ENCODE assay signal across 15 cellular contexts in the genomic region with DNA sequence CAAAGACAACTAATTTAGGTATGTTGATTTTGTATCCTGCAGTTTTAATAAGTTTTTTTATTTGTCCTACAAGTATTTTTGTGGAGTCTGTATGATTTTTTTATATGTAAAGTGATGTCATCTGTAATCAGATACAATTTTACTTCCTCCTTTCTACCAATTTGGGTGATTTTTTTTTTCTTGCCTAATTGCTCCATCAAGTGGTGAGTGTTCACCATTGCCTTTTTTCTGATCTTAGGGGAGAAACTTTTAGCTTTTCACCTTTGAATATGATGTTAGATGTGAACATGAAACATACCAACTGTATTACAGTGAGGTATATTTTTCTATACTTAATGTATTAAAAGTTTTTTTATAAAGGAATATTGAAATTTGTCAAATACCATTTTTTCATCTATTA.
DNase-seq lines count a peak whose midpoint lies in the region; ATAC-seq and TF ChIP-seq lines count a peak whose summit lies in the region.
"Had no signal": no experiment of that assay in that cellular context is flagged by ENCODE, and none has a peak within 500 bp of the region (broad histone marks: within the 10 kb centered on the region; RNA-seq: fewer than 3 reads in every experiment).

No MANE protein-coding gene starts in this region.

- H3K79me2 ChIP-seq in PC-9 (ENCODE audit: low read depth), result no peaks in the 10 kb centered on the region

- no peak for TF ChIP-seq EP300 in Ishikawa (IDR thresholded peaks at IDR 0.05; ENCODE audit: borderline replicate concordance)

- peak; percentile 20; the same call in 1 of the 2 replicates for TF ChIP-seq RAD21 in Ishikawa (IDR thresholded peaks at IDR 0.05; ENCODE audit: low read depth)

- CTCF ChIA-PET in PC-9 (lab: Charles Lee), result interaction anchor here (1.4 kb wide), 1 partner anchor 685 kb away, joined by 3 read pairs; no protein-coding TSS in a partner anchor

- H3K4me3 ChIP-seq in PC-9 (no peak overlapping the region), MG63 (no peak overlapping the region)
- H3K4me3 ChIP-seq: BLaER1 treated with 17β-estradiol and CSF1 and Interleukin-3, amounts not matched to agents 10 nM and 100 nM; right atrium auricular region had no signal

- TF ChIP-seq CTCF in PC-9 (conservative IDR thresholded peaks at IDR 0.05), result 0 out of 2 replicates have a peak, but pooled peaks have one; percentile 21

- H2AFZ ChIP-seq in PC-9, result no peak overlapping the region

- H3F3A ChIP-seq in PC-9 (ENCODE audit: insufficient read depth, low read depth), result no peaks in the 10 kb centered on the region

- intact Hi-C loops in PC-9 (cut with micrococcal nuclease; ENCODE audit: unreplicated experiment), result no loop called here

- H3K9me3 ChIP-seq in PC-9 (ENCODE audit: insufficient read depth, low read depth) (no peaks in the 10 kb centered on the region), MG63 (peaks cover 4% of the 10 kb centered on the region; the same call in 1 of the 2 replicates)

- BruUV-seq in PC-9 (replicated peaks; lab: Mats Ljungman, UMichigan), result no TSS peak

- H4K20me1 ChIP-seq in PC-9 (ENCODE audit: insufficient read depth), result no peaks in the 10 kb centered on the region
- H4K20me1 ChIP-seq: BLaER1 treated with 17β-estradiol and CSF1 and Interleukin-3, amounts not matched to agents 10 nM and 100 nM had no signal

- ATAC-seq in GM19395 (IDR thresholded peaks at IDR 0.05; ENCODE audit: unreplicated experiment), result no peak
- ATAC-seq: activated T-cell treated with anti-CD3 and anti-CD28 coated beads, Interleukin-2, amount 50 U/mL, for 72 hours; Panc1 had no signal

- H3K27ac ChIP-seq in PC-9, result no peak overlapping the region
- H3K27ac ChIP-seq: BLaER1 treated with 17β-estradiol and CSF1 and Interleukin-3, amounts not matched to agents 10 nM and 100 nM; right atrium auricular region had no signal

- no peaks in the 10 kb centered on the region for H3K4me1 ChIP-seq in PC-9 (replicated peaks; ENCODE audit: insufficient read depth)
- H3K4me1 ChIP-seq: right atrium auricular region had no signal

- no peaks in the 10 kb centered on the region for H3K9me2 ChIP-seq in PC-9 (ENCODE audit: insufficient read depth)

- POLR2A ChIA-PET in PC-9 (lab: Charles Lee; ENCODE audit: unreplicated experiment), result no interaction called here

- H3K36me3 ChIP-seq in PC-9 (ENCODE audit: low read depth), result no peaks in the 10 kb centered on the region
- no peaks in the 10 kb centered on the region for H3K36me3 ChIP-seq in MG63
- H3K36me3 ChIP-seq: BLaER1 treated with 17β-estradiol and CSF1 and Interleukin-3, amounts not matched to agents 10 nM and 100 nM; right atrium auricular region had no signal

- DNase-seq in DMS53 treated with DMSO at 0.1 percent for 48 hours (lab: John Stamatoyannopoulos, UW; ENCODE audit: unreplicated experiment) (peak; percentile 7), PC-9 (no peak), fibroblast of peridontal ligament (ENCODE audit: extremely low read depth) (peak; percentile 33), MG63 (no peak), cerebellar nuclear complex (lab: John Stamatoyannopoulos, UW) (no peak)
- DNase-seq: activated T-cell treated with anti-CD3 and anti-CD28 coated beads, Interleukin-2, amount 50 U/mL, for 72 hours; aorta; H7; MM.1S; trophoblast cell had no signal

- H3K4me2 ChIP-seq in PC-9, result no peak overlapping the region
- H3K4me2 ChIP-seq: BLaER1 treated with 17β-estradiol and CSF1 and Interleukin-3, amounts not matched to agents 10 nM and 100 nM had no signal

- H3K27me3 ChIP-seq in PC-9 (ENCODE audit: insufficient read depth, low read depth) (no peaks in the 10 kb centered on the region), MG63 (no peaks in the 10 kb centered on the region)
- H3K27me3 ChIP-seq: BLaER1 treated with 17β-estradiol and CSF1 and Interleukin-3, amounts not matched to agents 10 nM and 100 nM; right atrium auricular region had no signal

TF ChIP-seq in Ishikawa, 13 proteins besides CTCF, POLR2A, EP300 and RAD21:
- TF ChIP-seq FOXM1 (IDR thresholded peaks at IDR 0.05; ENCODE audit: borderline replicate concordance, low read depth) (no peak), CEBPB (IDR thresholded peaks at IDR 0.05) (no peak), CREB1 (IDR thresholded peaks at IDR 0.05; ENCODE audit: low read depth) (no peak), TAF1 (IDR thresholded peaks at IDR 0.05; ENCODE audit: low read depth) (no peak), USF1 (IDR thresholded peaks at IDR 0.05) (no peak), TEAD4 (IDR thresholded peaks at IDR 0.05) (no peak), NFIC (IDR thresholded peaks at IDR 0.05) (no peak), TCF12 (IDR thresholded peaks at IDR 0.05; ENCODE audit: low read depth) (no peak), ZBTB7A (IDR thresholded peaks at IDR 0.05; ENCODE audit: low read depth) (no peak), EGR1 (IDR thresholded peaks at IDR 0.05) (no peak), YY1 (IDR thresholded peaks at IDR 0.05; ENCODE audit: low read depth) (no peak)
- TF ChIP-seq, protein P1, sequence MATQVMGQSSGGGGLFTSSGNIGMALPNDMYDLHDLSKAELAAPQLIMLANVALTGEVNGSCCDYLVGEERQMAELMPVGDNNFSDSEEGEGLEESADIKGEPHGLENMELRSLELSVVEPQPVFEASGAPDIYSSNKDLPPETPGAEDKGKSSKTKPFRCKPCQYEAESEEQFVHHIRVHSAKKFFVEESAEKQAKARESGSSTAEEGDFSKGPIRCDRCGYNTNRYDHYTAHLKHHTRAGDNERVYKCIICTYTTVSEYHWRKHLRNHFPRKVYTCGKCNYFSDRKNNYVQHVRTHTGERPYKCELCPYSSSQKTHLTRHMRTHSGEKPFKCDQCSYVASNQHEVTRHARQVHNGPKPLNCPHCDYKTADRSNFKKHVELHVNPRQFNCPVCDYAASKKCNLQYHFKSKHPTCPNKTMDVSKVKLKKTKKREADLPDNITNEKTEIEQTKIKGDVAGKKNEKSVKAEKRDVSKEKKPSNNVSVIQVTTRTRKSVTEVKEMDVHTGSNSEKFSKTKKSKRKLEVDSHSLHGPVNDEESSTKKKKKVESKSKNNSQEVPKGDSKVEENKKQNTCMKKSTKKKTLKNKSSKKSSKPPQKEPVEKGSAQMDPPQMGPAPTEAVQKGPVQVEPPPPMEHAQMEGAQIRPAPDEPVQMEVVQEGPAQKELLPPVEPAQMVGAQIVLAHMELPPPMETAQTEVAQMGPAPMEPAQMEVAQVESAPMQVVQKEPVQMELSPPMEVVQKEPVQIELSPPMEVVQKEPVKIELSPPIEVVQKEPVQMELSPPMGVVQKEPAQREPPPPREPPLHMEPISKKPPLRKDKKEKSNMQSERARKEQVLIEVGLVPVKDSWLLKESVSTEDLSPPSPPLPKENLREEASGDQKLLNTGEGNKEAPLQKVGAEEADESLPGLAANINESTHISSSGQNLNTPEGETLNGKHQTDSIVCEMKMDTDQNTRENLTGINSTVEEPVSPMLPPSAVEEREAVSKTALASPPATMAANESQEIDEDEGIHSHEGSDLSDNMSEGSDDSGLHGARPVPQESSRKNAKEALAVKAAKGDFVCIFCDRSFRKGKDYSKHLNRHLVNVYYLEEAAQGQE (IDR thresholded peaks at IDR 0.05; ENCODE audit: low read depth), result no peak
- TF ChIP-seq, protein P2, sequence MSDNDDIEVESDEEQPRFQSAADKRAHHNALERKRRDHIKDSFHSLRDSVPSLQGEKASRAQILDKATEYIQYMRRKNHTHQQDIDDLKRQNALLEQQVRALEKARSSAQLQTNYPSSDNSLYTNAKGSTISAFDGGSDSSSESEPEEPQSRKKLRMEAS (IDR thresholded peaks at IDR 0.05), result no peak
TF ChIP-seq in Ishikawa: peak in this region for 0.

Comparison
In these comparisons a context has a peak if more than half of its experiments do, and no peak if none do; other contexts are left out.
1. DNase-seq: peak in DMS53 treated with DMSO at 0.1 percent for 48 hours (single experiment) and fibroblast of peridontal ligament (single experiment); none in PC-9 (0 of 2), MG63 (single experiment) and cerebellar nuclear complex (0 of 2).